Comparison of ENCODE assay signal across 8 cellular contexts in genomic region chr4:47839259-47839658, GRCh38. TPM values are rescaled to one million over a fixed set of nuclear protein-coding genes. Genes with fewer than 3 reads are reported as not detected.
DNase-seq lines count a peak whose midpoint lies in the region; ATAC-seq and TF ChIP-seq lines count a peak whose summit lies in the region.

No MANE protein-coding gene starts in this region.

- H3K9me3 ChIP-seq in uterus (no peaks in the 10 kb centered on the region), HAP-1 (no peaks in the 10 kb centered on the region), tibial artery (no peaks in the 10 kb centered on the region)

- in situ Hi-C loops in HAP-1 (cut with MboI; ENCODE audit: low sequenced_read_pairs), result loop anchor here (5.0 kb wide), 1 partner anchor 152 kb away; no protein-coding TSS in a partner anchor

- TF ChIP-seq POLR2A in uterus (IDR thresholded peaks at IDR 0.05), result no peak

- H3K36me3 ChIP-seq in uterus (no peaks in the 10 kb centered on the region), HAP-1 (replicated peaks) (peaks cover 6% of the 10 kb centered on the region), tibial artery (peaks cover 0 to 7% (median 4%) of the 10 kb centered on the region in 3 donors)

- H3K4me1 ChIP-seq in uterus (no peaks in the 10 kb centered on the region), HAP-1 (peaks cover 7% of the 10 kb centered on the region), tibial artery (peaks cover 0 to 42% (median 20%) of the 10 kb centered on the region in 4 donors)

- H3K27ac ChIP-seq in uterus (peak overlapping the region; percentile 58 to 60), tibial artery (no peak overlapping the region)

- H3K27me3 ChIP-seq in uterus, result no peaks in the 10 kb centered on the region
- no peaks in the 10 kb centered on the region for H3K27me3 ChIP-seq in HAP-1 (ENCODE audit: low read depth)
- no peaks in the 10 kb centered on the region for H3K27me3 ChIP-seq in tibial artery

- intact Hi-C loops in uterus (cut with DNase I; ENCODE audit: low total_unique reads), result no loop called here
- intact Hi-C loops in tibial artery (cut with DNase I; ENCODE audit: low total_unique reads), result loop anchor here (10.0 kb wide), 1 partner anchor 134 kb away; no protein-coding TSS in a partner anchor

- no peak overlapping the region for H3K4me3 ChIP-seq in uterus
- no peak overlapping the region for H3K4me3 ChIP-seq in HAP-1
- no peak overlapping the region for H3K4me3 ChIP-seq in tibial artery

- TF ChIP-seq CTCF in uterus (IDR thresholded peaks at IDR 0.05) (peak; percentile 24 to 40 (median 26)), tibial artery (IDR thresholded peaks at IDR 0.05) (no peak)

- ATAC-seq in GM19397 (IDR thresholded peaks at IDR 0.05; ENCODE audit: unreplicated experiment) (peak; percentile 48), HG03354 (IDR thresholded peaks at IDR 0.05; ENCODE audit: poor library complexity, severe bottlenecking, unreplicated experiment) (peak; percentile 57)

- peak; percentile 13 for DNase-seq in GM03348 (ENCODE audit: low spot score)
- peak; percentile 52 for DNase-seq in activated T-cell treated with anti-CD3 and anti-CD28 coated beads for 48 hours (ENCODE audit: low read depth)
- DNase-seq in iris pigment epithelial cell (ENCODE audit: low read depth), result peak; percentile 56
- peak; percentile 18 to 48 for DNase-seq in uterus
- no peak for DNase-seq in HAP-1 (ENCODE audit: low spot score in 2 of 2)
- DNase-seq in tibial artery, result no peak

RNA-seq across cellular contexts. Expression of gene CORIN, which starts 1.4 kb away (rescaled TPM):
- total RNA-seq in uterus, result 1 to 10 TPM; 4.8 to 8.5 (median 6.4) TPM

Comparison
In these comparisons a context has a peak if more than half of its experiments do, and no peak if none do; other contexts are left out.
1. DNase-seq: peak in GM03348 (single experiment), activated T-cell treated with anti-CD3 and anti-CD28 coated beads for 48 hours (single experiment), iris pigment epithelial cell (single experiment) and uterus (2 of 2); none in HAP-1 (0 of 2) and tibial artery (0 of 2).
2. H3K27ac ChIP-seq: peak in uterus (2 of 2); none in tibial artery (0 of 2).
3. CTCF ChIP-seq: peak in uterus (4 of 4); none in tibial artery (0 of 2).